Comparison of ENCODE assay signal across 19 cellular contexts in genomic region chr10:118966131-118967125, GRCh38.
DNase-seq lines count a peak whose midpoint lies in the region; TF ChIP-seq lines count a peak whose summit lies in the region.
"Had no signal": no experiment of that assay in that cellular context is flagged by ENCODE, and none has a peak within 500 bp of the region (broad histone marks: within the 10 kb centered on the region; RNA-seq: fewer than 3 reads in every experiment).

No MANE protein-coding gene starts in this region.

- H2AK5ac ChIP-seq in neuronal stem cell (ENCODE audit: low read depth, low read length) = no peak overlapping the region

- H3K4me1 ChIP-seq in left ventricle myocardium inferior = peaks cover 35% of the 10 kb centered on the region
- peaks cover 0 to 10% of the 10 kb centered on the region in 2 donors for H3K4me1 ChIP-seq in neuronal stem cell (ENCODE audit: control insufficient read depth in 2 of 2, insufficient read depth in 1 of 2, low read depth in 1 of 2, low read length in 2 of 2)
- no peaks in the 10 kb centered on the region for H3K4me1 ChIP-seq in transverse colon
- H3K4me1 ChIP-seq: ascending aorta had no signal

- intact Hi-C loops in left ventricle myocardium inferior (cut with micrococcal nuclease) = no loop called here
- intact Hi-C loops in transverse colon (cut with DNase I; ENCODE audit: low total_unique reads) = no loop called here

- H3K4ac ChIP-seq in neuronal stem cell (ENCODE audit: low read length) = no peak overlapping the region

- no peaks in the 10 kb centered on the region for H3K79me1 ChIP-seq in neuronal stem cell (ENCODE audit: low read depth, low read length)

- H3K18ac ChIP-seq in neuronal stem cell (ENCODE audit: low read length) = peak overlapping the region; percentile 1

- H3K9me3 ChIP-seq in left ventricle myocardium inferior (replicated peaks) (no peaks in the 10 kb centered on the region), neuronal stem cell (replicated peaks in 1 of 2; ENCODE audit: control insufficient read depth in 2 of 2, insufficient read depth in 1 of 2, low read depth in 1 of 2, low read length in 2 of 2) (no peaks in the 10 kb centered on the region), transverse colon (no peaks in the 10 kb centered on the region)
- H3K9me3 ChIP-seq: ascending aorta had no signal

- H3K27me3 ChIP-seq in left ventricle myocardium inferior (ENCODE audit: low read depth) (no peaks in the 10 kb centered on the region), neuronal stem cell (ENCODE audit: control insufficient read depth in 3 of 3, insufficient read depth in 3 of 3, low read depth in 1 of 3, low read length in 3 of 3) (peaks cover 0 to 10% (median 0%) of the 10 kb centered on the region in 3 experiments), transverse colon (no peaks in the 10 kb centered on the region)
- H3K27me3 ChIP-seq: ascending aorta had no signal

- no peak overlapping the region for H4K91ac ChIP-seq in neuronal stem cell (ENCODE audit: low read depth, low read length, poor library complexity)

- no peak overlapping the region for H4K8ac ChIP-seq in neuronal stem cell (ENCODE audit: low read depth, low read length)

- in situ Hi-C loops in transverse colon (cut with MboI; ENCODE audit: low pct_ligation_motif_present in 1 of 4, low pct_unique_long_range_greater_than_20kb in 1 of 4, low sequenced_read_pairs in 3 of 4) = no loop called here

- DNase-seq in GM03348 (ENCODE audit: low spot score) = peak; percentile 36
- DNase-seq in cerebellum (ENCODE audit: low spot score) = peak; percentile 58
- DNase-seq in left ventricle myocardium inferior = peak; percentile 25
- DNase-seq in neuronal stem cell (ENCODE audit: low spot score) = no peak
- DNase-seq in GDM1 (lab: John Stamatoyannopoulos, UW) = no peak
- DNase-seq in transverse colon = no peak
- no peak for DNase-seq in activated naive CD4-positive, alpha-beta T cell (lab: John Stamatoyannopoulos, UW)
- DNase-seq in SHP77 (lab: John Stamatoyannopoulos, UW) = no peak
- DNase-seq: ACHN; activated naive CD4-positive, alpha-beta T cell treated with anti-CD3 and anti-CD28 coated beads for 36 hours; activated T-cell treated with anti-CD3 and anti-CD28 coated beads for 4 hours; CD4-positive, alpha-beta memory T cell; DND-41; GOT3; naive thymus-derived CD8-positive, alpha-beta T cell; NCI-H1694; NCI-H2227 treated with DMSO at 0.1 percent for 48 hours; stimulated activated naive CD8-positive, alpha-beta T cell treated with anti-CD3 and anti-CD28 coated beads, Interleukin-15, Interleukin-2, amounts not matched to agents 100 U/mL and 50 U/mL, for 24 hours had no signal

- H2BK12ac ChIP-seq in neuronal stem cell (ENCODE audit: low read length) = no peak overlapping the region

- no peak overlapping the region for H2BK120ac ChIP-seq in neuronal stem cell (ENCODE audit: low read depth, low read length)

- H3K36me3 ChIP-seq in left ventricle myocardium inferior (no peaks in the 10 kb centered on the region), neuronal stem cell (replicated peaks in 1 of 2; ENCODE audit: control insufficient read depth in 2 of 2, insufficient read depth in 2 of 2, low read length in 2 of 2) (no peaks in the 10 kb centered on the region), transverse colon (no peaks in the 10 kb centered on the region)
- H3K36me3 ChIP-seq: ascending aorta had no signal

- no peak overlapping the region for H2AFZ ChIP-seq in neuronal stem cell (ENCODE audit: low read length)

- no peak overlapping the region for H3K9ac ChIP-seq in neuronal stem cell (ENCODE audit: low read depth, low read length, poor library complexity)

- H3K23ac ChIP-seq in neuronal stem cell (ENCODE audit: low read depth, low read length, poor library complexity) = no peak overlapping the region

- WGBS in neuronal stem cell (ENCODE audit: extremely low coverage in 2 of 2, insufficient read length in 2 of 2, insufficient replicate concordance in 1 of 2), 2 donors = no CpG with 5 or more reads among the region's 18 CpGs
- 73 to 77% methylated on average over 8 to 18 of the region's 18 CpGs for WGBS in transverse colon (ENCODE audit: low coverage in 1 of 2), 2 donors

- TF ChIP-seq CTCF in left ventricle myocardium inferior (IDR thresholded peaks at IDR 0.05; ENCODE audit: borderline replicate concordance) (no peak), transverse colon (IDR thresholded peaks at IDR 0.05) (no peak)

- no peak overlapping the region for H3K14ac ChIP-seq in neuronal stem cell (ENCODE audit: low read length)

- no peak overlapping the region for H2BK5ac ChIP-seq in neuronal stem cell (ENCODE audit: low read length)

- H3K4me2 ChIP-seq in neuronal stem cell (ENCODE audit: insufficient read depth, low read length, poor library complexity, severe bottlenecking) = no peak overlapping the region

- no peak for TF ChIP-seq POLR2A in transverse colon (IDR thresholded peaks at IDR 0.05)

- H3K27ac ChIP-seq in left ventricle myocardium inferior (replicated peaks) = peak overlapping the region; percentile 73
- H3K27ac ChIP-seq in neuronal stem cell (replicated peaks; ENCODE audit: low read length) = no peak overlapping the region
- no peak overlapping the region for H3K27ac ChIP-seq in transverse colon
- H3K27ac ChIP-seq: ascending aorta had no signal

- H3K4me3 ChIP-seq in left ventricle myocardium inferior = no peak overlapping the region
- H3K4me3 ChIP-seq in neuronal stem cell (ENCODE audit: low read length in 2 of 2) = no peak overlapping the region
- no peak overlapping the region for H3K4me3 ChIP-seq in transverse colon
- H3K4me3 ChIP-seq: ascending aorta had no signal

- peak overlapping the region; percentile 18 for H2BK15ac ChIP-seq in neuronal stem cell (ENCODE audit: low read length)

- no peak for TF ChIP-seq EP300 in transverse colon (IDR thresholded peaks at IDR 0.05; ENCODE audit: low read depth)

Comparison
In these comparisons a context has a peak if more than half of its experiments do, and no peak if none do; other contexts are left out.
1. DNase-seq: peak in GM03348 (single experiment), cerebellum (single experiment) and left ventricle myocardium inferior (single experiment); none in neuronal stem cell (single experiment), GDM1 (single experiment), transverse colon (single experiment), activated naive CD4-positive, alpha-beta T cell (0 of 4) and SHP77 (0 of 2).